8 cellular contexts compared by ENCODE assay signal in the genomic region with DNA sequence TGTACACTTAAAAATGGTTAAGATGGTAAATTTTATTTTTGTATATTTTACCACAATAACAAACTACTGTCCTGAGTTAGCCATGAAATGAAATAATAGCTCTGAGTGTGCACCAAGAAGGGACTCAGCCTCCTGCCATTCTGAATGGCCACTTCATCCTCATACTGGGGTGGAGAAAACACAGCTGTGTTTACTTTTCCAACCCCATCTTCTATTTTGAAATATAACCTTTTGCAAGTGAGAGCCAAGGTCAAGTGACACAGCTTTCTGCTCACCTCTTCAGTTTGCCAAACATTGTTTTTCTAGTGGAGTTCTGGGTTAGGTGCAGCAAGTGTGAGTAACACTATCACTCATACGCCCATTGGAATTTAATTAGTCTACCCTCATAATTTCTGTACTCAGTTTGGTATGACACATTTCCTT.
DNase-seq lines count a peak whose midpoint lies in the region; ATAC-seq and TF ChIP-seq lines count a peak whose summit lies in the region.

No MANE protein-coding gene starts in this region.

- TF ChIP-seq POLR2A in erythroblast (IDR thresholded peaks at IDR 0.05; ENCODE audit: low read length), result no peak

- no peak overlapping the region for H3K4me3 ChIP-seq in RWPE2 (ENCODE audit: severe bottlenecking)

- peak; percentile 97 for ATAC-seq in RWPE2 (ENCODE audit: low read depth)
- peak; percentile 73 for ATAC-seq in left lobe of liver
- no peak for ATAC-seq in HG03108 (IDR thresholded peaks at IDR 0.05; ENCODE audit: unreplicated experiment)
- no peak for ATAC-seq in GM18867 (IDR thresholded peaks at IDR 0.05; ENCODE audit: unreplicated experiment)

- H3K27me3 ChIP-seq in RWPE2 (ENCODE audit: insufficient read depth, poor library complexity, severe bottlenecking), result no peaks in the 10 kb centered on the region

- DNase-seq in DMS153 (lab: John Stamatoyannopoulos, UW) (peak; percentile 97), M059J (ENCODE audit: low read depth) (peak; percentile 75), RWPE2 (ENCODE audit: low spot score) (no peak), left lobe of liver (ENCODE audit: low spot score) (no peak), globus pallidus (ENCODE audit: low spot score) (no peak), erythroblast (lab: John Stamatoyannopoulos, UW) (no peak)

- no peaks in the 10 kb centered on the region for H3K9me3 ChIP-seq in RWPE2 (ENCODE audit: severe bottlenecking)

- TF ChIP-seq CTCF in RWPE2 (IDR thresholded peaks at IDR 0.05; ENCODE audit: poor library complexity, severe bottlenecking), result no peak

- H3K36me3 ChIP-seq in RWPE2 (ENCODE audit: low read depth), result no peaks in the 10 kb centered on the region

- peaks cover 30% of the 10 kb centered on the region for H3K4me1 ChIP-seq in RWPE2 (ENCODE audit: insufficient read depth, poor library complexity, severe bottlenecking)

- H3K27ac ChIP-seq in RWPE2 (ENCODE audit: poor library complexity, severe bottlenecking), result peak overlapping the region; percentile 42

Comparison
In these comparisons a context has a peak if more than half of its experiments do, and no peak if none do; other contexts are left out.
1. DNase-seq: peak in DMS153 (single experiment) and M059J (single experiment); none in RWPE2 (single experiment), left lobe of liver (single experiment), globus pallidus (single experiment) and erythroblast (0 of 2).
2. ATAC-seq: peak in RWPE2 (single experiment) and left lobe of liver (single experiment); none in HG03108 (single experiment) and GM18867 (single experiment).